ENCODE assay signal across 8 cellular contexts in the genomic region with DNA sequence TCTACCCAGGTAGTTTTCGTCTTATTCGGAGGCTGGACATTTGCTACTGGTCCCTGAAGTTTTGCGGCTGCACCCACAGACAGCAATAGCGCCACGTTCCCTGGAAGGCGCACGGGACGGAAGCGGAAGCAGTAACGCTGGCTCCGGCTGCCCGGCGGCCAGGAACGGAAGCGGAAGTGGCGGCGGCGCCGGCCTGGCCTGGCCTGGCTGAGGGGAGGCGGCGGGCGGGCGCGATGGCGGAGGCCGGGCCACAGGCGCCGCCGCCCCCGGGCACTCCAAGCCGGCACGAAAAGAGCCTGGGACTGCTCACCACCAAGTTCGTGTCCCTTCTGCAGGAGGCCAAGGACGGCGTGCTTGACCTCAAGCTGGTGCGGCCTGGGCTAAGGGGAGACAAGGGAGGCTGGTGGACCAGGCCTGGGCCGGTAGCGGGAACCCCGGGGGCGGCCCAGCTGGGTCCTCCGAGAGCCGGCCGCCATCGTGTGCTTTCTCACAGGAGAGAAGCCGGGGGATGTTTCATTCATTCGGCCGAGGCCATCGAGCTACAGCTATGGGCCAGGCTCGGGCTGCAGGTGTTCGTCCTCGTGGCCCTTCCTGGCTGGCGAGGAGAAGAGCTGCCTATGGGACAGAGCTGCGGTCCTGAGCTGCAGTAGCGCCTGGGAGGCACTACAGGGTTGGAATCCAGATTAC. TPM values are rescaled to one million over a fixed set of nuclear protein-coding genes. Genes with fewer than 3 reads are reported as not detected.
DNase-seq lines count a peak whose midpoint lies in the region; ATAC-seq and TF ChIP-seq lines count a peak whose summit lies in the region.

A gene with protein sequence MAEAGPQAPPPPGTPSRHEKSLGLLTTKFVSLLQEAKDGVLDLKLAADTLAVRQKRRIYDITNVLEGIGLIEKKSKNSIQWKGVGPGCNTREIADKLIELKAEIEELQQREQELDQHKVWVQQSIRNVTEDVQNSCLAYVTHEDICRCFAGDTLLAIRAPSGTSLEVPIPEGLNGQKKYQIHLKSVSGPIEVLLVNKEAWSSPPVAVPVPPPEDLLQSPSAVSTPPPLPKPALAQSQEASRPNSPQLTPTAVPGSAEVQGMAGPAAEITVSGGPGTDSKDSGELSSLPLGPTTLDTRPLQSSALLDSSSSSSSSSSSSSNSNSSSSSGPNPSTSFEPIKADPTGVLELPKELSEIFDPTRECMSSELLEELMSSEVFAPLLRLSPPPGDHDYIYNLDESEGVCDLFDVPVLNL (plus strand): TSS at position 161 of the 687 bp plus-strand sequence. CDS start 73 bp downstream, at position 234.

- no peaks in the 10 kb centered on the region for H3K9me2 ChIP-seq in OCI-LY7 (ENCODE audit: insufficient read depth, low read length)

- BruUV-seq in OCI-LY7 (replicated peaks; lab: Mats Ljungman, UMichigan) = TSS peak; percentile 82

- DNase-seq in Caki2 (ENCODE audit: low read depth) (peak; percentile 78), HUDEP-2 (lab: John Stamatoyannopoulos, UW; ENCODE audit: unreplicated experiment in 76 of 76) (peak in 73 of 76 experiments; percentile 30 to 91 (median 81)), OCI-LY7 (ENCODE audit: low spot score) (peak; percentile 96), activated T-cell treated with anti-CD3 and anti-CD28 coated beads for 1 hour (ENCODE audit: low read depth) (peak; percentile 74), epidermal melanocyte (ENCODE audit: insufficient read length, low spot score) (peak; percentile 97), mucosa of descending colon (peak; percentile 91 to 94 (median 94))
- DNase-seq in stimulated activated CD8-positive, alpha-beta memory T cell treated with anti-CD3 and anti-CD28 coated beads, Interleukin-4, amount 100 ng/mL, for 1 hour (ENCODE audit: low read depth in 2 of 2, low spot score in 1 of 2) = peak; percentile 65 to 76

- H4K20me1 ChIP-seq in OCI-LY7 (ENCODE audit: insufficient read depth, low read length) = peaks cover 9% of the 10 kb centered on the region; the same call in 1 of the 2 replicates

- CTCF ChIA-PET in OCI-LY7 (lab: Charles Lee; ENCODE audit: unreplicated experiment) = interaction anchor here (0.6 to 1.0 kb wide), 3 partner anchors 35 to 261 kb away, joined by 3 read pairs; partner anchors contain the start of gene TMEM208

- H3K36me3 ChIP-seq in OCI-LY7 (ENCODE audit: insufficient read depth, low read length) (peaks cover 50% of the 10 kb centered on the region), mucosa of descending colon (ENCODE audit: low read depth) (peaks cover 8% of the 10 kb centered on the region)

- H3K9me3 ChIP-seq in OCI-LY7 (ENCODE audit: low read length) (no peaks in the 10 kb centered on the region), mucosa of descending colon (no peaks in the 10 kb centered on the region)

- H3K4me1 ChIP-seq in OCI-LY7 (ENCODE audit: insufficient read depth, low read length, poor library complexity, severe bottlenecking) (peaks cover 19% of the 10 kb centered on the region), mucosa of descending colon (ENCODE audit: low read depth) (peaks cover 24% of the 10 kb centered on the region)

- TF ChIP-seq CTCF in OCI-LY7 (conservative IDR thresholded peaks at IDR 0.05; ENCODE audit: low read length) (no peak), mucosa of descending colon (IDR thresholded peaks at IDR 0.05) (no peak)

- peak within 1 kb of the TSS; percentile 57; the same call in 1 of the 2 replicates for H2AFZ ChIP-seq in OCI-LY7 (ENCODE audit: low read length)

- ATAC-seq in GM21360 (IDR thresholded peaks at IDR 0.05; ENCODE audit: unreplicated experiment) = peak; percentile 83
- ATAC-seq in mucosa of descending colon = peak; percentile 97

- peak within 1 kb of the TSS; percentile 45 for H3K27ac ChIP-seq in OCI-LY7 (ENCODE audit: low read depth, low read length, poor library complexity, severe bottlenecking)

- H3K79me2 ChIP-seq in OCI-LY7 (ENCODE audit: insufficient read depth, low read depth, low read length) = peaks cover 22% of the 10 kb centered on the region

- H3K4me2 ChIP-seq in OCI-LY7 (ENCODE audit: low read length) = peak within 1 kb of the TSS; percentile 86

- H3K4me3 ChIP-seq in OCI-LY7 (ENCODE audit: low read depth, low read length, poor library complexity, severe bottlenecking) (peak within 1 kb of the TSS; percentile 98), mucosa of descending colon (peak within 1 kb of the TSS; percentile 93)

- POLR2A ChIA-PET in OCI-LY7 (lab: Charles Lee) = interaction anchor here (0.5 to 1.5 kb wide), 4 partner anchors 35 to 73 kb away, joined by 3 to 7 read pairs (median 3); partner anchors contain the start of gene TMEM208

- intact Hi-C loops in OCI-LY7 (cut with micrococcal nuclease; ENCODE audit: unreplicated experiment) = loop anchor here (2.0 kb wide), 2 partner anchors 35 to 55 kb away; partner anchors contain the start of genes FHOD1 and TMEM208
- intact Hi-C loops in mucosa of descending colon (cut with DNase I, micrococcal nuclease) = no loop called here

- in situ Hi-C loops in Caki2 (cut with HindIII; ENCODE audit: low pct_unique_long_range_greater_than_20kb, low sequenced_read_pairs) = no loop called here

RNA-seq across cellular contexts. Expression of the gene that starts here (rescaled TPM):
- 58.8 and 91.2 TPM in 2 replicates for total RNA-seq in Caki2 (2014; rRNA removed; shearing (Covaris generic); ENCODE audit: low replicate concordance)
- 139 and 157 TPM in 2 replicates for total RNA-seq in OCI-LY7 (2014; rRNA removed; shearing (Covaris generic))
- total RNA-seq in OCI-LY7 (2022) = 108 and 124 TPM in 2 replicates
- total RNA-seq in mucosa of descending colon = 10 to 100 TPM; 70.5 to 77.4 (median 72.9) TPM

Comparison
In these comparisons a context has a peak if more than half of its experiments do, and no peak if none do; other contexts are left out.
1. Peak in every context shown above with its lines: DNase-seq, ATAC-seq, H3K4me3 ChIP-seq and H3K27ac ChIP-seq.